In genomic region chr16:49980166-49980565, GRCh38 we compare ENCODE assay signal across 1 cellular context.
TF ChIP-seq lines count a peak whose summit lies in the region.

No MANE protein-coding gene starts in this region.

TF ChIP-seq in K562, 482 proteins besides CTCF, POLR2A, EP300 and RAD21 (continued from another document):
- TF ChIP-seq ZNF77 (CRISPR knock-in tag; IDR thresholded peaks at IDR 0.05) = no peak
- TF ChIP-seq NUFIP1 (IDR thresholded peaks at IDR 0.05; ENCODE audit: partially characterized antibody) = no peak
- no peak for TF ChIP-seq GATA2 (CRISPR knock-in tag; IDR thresholded peaks at IDR 0.05)
- no peak for TF ChIP-seq ZNF174 (CRISPR knock-in tag; IDR thresholded peaks at IDR 0.05)
- no peak for TF ChIP-seq TAL1 (IDR thresholded peaks at IDR 0.05)
- no peak for TF ChIP-seq STAT5B (CRISPR knock-in tag; IDR thresholded peaks at IDR 0.05)
- TF ChIP-seq TEAD1 (CRISPR knock-in tag; IDR thresholded peaks at IDR 0.05) = no peak
- no peak for TF ChIP-seq POLR2G (IDR thresholded peaks at IDR 0.05; ENCODE audit: low read depth, low read length)
- TF ChIP-seq ZNF780A (CRISPR knock-in tag; IDR thresholded peaks at IDR 0.05) = no peak
- TF ChIP-seq, protein P1, sequence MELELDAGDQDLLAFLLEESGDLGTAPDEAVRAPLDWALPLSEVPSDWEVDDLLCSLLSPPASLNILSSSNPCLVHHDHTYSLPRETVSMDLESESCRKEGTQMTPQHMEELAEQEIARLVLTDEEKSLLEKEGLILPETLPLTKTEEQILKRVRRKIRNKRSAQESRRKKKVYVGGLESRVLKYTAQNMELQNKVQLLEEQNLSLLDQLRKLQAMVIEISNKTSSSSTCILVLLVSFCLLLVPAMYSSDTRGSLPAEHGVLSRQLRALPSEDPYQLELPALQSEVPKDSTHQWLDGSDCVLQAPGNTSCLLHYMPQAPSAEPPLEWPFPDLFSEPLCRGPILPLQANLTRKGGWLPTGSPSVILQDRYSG (tag; conservative IDR thresholded peaks at IDR 0.05; ENCODE audit: low read depth) = no peak
- TF ChIP-seq TAF7 (tag; IDR thresholded peaks at IDR 0.05) = no peak
- TF ChIP-seq XRCC4 (IDR thresholded peaks at IDR 0.05; ENCODE audit: extremely low read depth, insufficient read depth, insufficient read length) = no peak
- TF ChIP-seq RBM22 (IDR thresholded peaks at IDR 0.05; ENCODE audit: low read depth, low read length, poor library complexity, severe bottlenecking) = no peak
- TF ChIP-seq, protein P2, sequence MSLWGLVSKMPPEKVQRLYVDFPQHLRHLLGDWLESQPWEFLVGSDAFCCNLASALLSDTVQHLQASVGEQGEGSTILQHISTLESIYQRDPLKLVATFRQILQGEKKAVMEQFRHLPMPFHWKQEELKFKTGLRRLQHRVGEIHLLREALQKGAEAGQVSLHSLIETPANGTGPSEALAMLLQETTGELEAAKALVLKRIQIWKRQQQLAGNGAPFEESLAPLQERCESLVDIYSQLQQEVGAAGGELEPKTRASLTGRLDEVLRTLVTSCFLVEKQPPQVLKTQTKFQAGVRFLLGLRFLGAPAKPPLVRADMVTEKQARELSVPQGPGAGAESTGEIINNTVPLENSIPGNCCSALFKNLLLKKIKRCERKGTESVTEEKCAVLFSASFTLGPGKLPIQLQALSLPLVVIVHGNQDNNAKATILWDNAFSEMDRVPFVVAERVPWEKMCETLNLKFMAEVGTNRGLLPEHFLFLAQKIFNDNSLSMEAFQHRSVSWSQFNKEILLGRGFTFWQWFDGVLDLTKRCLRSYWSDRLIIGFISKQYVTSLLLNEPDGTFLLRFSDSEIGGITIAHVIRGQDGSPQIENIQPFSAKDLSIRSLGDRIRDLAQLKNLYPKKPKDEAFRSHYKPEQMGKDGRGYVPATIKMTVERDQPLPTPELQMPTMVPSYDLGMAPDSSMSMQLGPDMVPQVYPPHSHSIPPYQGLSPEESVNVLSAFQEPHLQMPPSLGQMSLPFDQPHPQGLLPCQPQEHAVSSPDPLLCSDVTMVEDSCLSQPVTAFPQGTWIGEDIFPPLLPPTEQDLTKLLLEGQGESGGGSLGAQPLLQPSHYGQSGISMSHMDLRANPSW (CRISPR knock-in tag; IDR thresholded peaks at IDR 0.05) = no peak
TF ChIP-seq in K562: peak in this region for 0.
